Comparison of ENCODE assay signal across 2 cellular contexts in the genomic region with DNA sequence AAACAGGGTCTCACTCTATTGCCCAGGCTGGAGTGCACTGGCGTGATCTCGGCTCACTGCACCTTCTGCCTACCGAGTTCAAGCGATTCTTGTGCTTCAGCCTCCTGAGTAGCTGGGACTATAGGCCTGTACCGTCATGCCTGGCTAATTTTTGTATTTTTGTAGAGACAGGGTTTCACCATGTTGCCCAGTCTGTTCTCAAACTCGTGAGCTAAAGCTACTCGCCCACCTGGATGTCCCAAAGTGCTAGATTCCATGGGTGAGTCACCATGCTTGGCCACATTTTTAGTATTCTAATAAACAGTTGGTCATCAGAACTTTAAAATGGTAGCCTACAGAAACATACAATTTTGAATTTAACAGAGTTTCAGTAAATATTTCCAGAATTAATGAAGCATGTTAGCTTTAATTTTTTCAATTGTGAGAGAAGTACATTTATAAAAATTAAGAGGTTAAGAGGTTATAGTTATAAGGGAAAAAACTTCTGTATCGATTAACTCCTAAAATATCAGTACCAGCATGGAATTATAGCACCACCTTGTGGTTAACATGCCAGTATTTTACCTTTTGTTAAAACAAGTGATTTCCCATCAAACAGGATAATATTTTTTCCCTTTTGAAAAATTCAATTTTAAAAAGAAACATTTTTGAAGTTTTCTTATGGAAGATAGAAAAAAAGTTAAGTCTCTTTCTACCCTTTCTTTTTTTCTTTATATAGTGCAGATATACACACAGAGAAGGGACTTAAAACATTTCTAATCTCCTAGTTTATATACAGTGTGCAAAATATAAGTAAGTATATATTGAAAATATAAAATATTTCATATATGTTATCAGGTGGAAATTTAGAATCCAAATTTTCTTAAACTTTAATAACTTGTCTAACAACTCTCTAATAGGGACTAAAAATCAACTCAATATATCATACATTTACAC.
A peak's percentile ranks its signal among the peaks of the same experiment; 100 is the strongest.
TF ChIP-seq lines count a peak whose summit lies in the region.

No MANE protein-coding gene starts in this region.

TF ChIP-seq in GM12878, 131 proteins besides CTCF, POLR2A, EP300 and RAD21 (continues in another document):
- TF ChIP-seq ZNF622 (IDR thresholded peaks at IDR 0.05) = no peak
- TF ChIP-seq, protein P1, sequence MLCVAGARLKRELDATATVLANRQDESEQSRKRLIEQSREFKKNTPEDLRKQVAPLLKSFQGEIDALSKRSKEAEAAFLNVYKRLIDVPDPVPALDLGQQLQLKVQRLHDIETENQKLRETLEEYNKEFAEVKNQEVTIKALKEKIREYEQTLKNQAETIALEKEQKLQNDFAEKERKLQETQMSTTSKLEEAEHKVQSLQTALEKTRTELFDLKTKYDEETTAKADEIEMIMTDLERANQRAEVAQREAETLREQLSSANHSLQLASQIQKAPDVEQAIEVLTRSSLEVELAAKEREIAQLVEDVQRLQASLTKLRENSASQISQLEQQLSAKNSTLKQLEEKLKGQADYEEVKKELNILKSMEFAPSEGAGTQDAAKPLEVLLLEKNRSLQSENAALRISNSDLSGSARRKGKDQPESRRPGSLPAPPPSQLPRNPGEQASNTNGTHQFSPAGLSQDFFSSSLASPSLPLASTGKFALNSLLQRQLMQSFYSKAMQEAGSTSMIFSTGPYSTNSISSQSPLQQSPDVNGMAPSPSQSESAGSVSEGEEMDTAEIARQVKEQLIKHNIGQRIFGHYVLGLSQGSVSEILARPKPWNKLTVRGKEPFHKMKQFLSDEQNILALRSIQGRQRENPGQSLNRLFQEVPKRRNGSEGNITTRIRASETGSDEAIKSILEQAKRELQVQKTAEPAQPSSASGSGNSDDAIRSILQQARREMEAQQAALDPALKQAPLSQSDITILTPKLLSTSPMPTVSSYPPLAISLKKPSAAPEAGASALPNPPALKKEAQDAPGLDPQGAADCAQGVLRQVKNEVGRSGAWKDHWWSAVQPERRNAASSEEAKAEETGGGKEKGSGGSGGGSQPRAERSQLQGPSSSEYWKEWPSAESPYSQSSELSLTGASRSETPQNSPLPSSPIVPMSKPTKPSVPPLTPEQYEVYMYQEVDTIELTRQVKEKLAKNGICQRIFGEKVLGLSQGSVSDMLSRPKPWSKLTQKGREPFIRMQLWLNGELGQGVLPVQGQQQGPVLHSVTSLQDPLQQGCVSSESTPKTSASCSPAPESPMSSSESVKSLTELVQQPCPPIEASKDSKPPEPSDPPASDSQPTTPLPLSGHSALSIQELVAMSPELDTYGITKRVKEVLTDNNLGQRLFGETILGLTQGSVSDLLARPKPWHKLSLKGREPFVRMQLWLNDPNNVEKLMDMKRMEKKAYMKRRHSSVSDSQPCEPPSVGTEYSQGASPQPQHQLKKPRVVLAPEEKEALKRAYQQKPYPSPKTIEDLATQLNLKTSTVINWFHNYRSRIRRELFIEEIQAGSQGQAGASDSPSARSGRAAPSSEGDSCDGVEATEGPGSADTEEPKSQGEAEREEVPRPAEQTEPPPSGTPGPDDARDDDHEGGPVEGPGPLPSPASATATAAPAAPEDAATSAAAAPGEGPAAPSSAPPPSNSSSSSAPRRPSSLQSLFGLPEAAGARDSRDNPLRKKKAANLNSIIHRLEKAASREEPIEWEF (IDR thresholded peaks at IDR 0.05; ENCODE audit: insufficient replicate concordance, low read depth, low read length) = peak; percentile 63
- TF ChIP-seq RUNX3 (IDR thresholded peaks at IDR 0.05; ENCODE audit: low read length) = peak; percentile 12; the same call in 1 of the 2 replicates
- no peak for TF ChIP-seq MYB (IDR thresholded peaks at IDR 0.05; ENCODE audit: borderline replicate concordance, low read depth, low read length)
- peak; percentile 54; the same call in 1 of the 2 replicates for TF ChIP-seq PAX5 (IDR thresholded peaks at IDR 0.05; ENCODE audit: borderline replicate concordance, low read depth, low read length)
- TF ChIP-seq, protein P2, sequence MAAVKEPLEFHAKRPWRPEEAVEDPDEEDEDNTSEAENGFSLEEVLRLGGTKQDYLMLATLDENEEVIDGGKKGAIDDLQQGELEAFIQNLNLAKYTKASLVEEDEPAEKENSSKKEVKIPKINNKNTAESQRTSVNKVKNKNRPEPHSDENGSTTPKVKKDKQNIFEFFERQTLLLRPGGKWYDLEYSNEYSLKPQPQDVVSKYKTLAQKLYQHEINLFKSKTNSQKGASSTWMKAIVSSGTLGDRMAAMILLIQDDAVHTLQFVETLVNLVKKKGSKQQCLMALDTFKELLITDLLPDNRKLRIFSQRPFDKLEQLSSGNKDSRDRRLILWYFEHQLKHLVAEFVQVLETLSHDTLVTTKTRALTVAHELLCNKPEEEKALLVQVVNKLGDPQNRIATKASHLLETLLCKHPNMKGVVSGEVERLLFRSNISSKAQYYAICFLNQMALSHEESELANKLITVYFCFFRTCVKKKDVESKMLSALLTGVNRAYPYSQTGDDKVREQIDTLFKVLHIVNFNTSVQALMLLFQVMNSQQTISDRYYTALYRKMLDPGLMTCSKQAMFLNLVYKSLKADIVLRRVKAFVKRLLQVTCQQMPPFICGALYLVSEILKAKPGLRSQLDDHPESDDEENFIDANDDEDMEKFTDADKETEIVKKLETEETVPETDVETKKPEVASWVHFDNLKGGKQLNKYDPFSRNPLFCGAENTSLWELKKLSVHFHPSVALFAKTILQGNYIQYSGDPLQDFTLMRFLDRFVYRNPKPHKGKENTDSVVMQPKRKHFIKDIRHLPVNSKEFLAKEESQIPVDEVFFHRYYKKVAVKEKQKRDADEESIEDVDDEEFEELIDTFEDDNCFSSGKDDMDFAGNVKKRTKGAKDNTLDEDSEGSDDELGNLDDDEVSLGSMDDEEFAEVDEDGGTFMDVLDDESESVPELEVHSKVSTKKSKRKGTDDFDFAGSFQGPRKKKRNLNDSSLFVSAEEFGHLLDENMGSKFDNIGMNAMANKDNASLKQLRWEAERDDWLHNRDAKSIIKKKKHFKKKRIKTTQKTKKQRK (IDR thresholded peaks at IDR 0.05; ENCODE audit: low read depth, low read length) = no peak
- peak; percentile 61; the same call in 1 of the 2 replicates for TF ChIP-seq SMC3 (IDR thresholded peaks at IDR 0.05; ENCODE audit: borderline replicate concordance, low read length)
- no peak for TF ChIP-seq RBBP5 (conservative IDR thresholded peaks at IDR 0.05)
- no peak for TF ChIP-seq SMAD5 (IDR thresholded peaks at IDR 0.05; ENCODE audit: low read depth)
- TF ChIP-seq CHD2 (IDR thresholded peaks at IDR 0.05; ENCODE audit: borderline replicate concordance, low read depth, low read length) = no peak
- no peak for TF ChIP-seq ZNF217 (IDR thresholded peaks at IDR 0.05)
- TF ChIP-seq, protein P3, sequence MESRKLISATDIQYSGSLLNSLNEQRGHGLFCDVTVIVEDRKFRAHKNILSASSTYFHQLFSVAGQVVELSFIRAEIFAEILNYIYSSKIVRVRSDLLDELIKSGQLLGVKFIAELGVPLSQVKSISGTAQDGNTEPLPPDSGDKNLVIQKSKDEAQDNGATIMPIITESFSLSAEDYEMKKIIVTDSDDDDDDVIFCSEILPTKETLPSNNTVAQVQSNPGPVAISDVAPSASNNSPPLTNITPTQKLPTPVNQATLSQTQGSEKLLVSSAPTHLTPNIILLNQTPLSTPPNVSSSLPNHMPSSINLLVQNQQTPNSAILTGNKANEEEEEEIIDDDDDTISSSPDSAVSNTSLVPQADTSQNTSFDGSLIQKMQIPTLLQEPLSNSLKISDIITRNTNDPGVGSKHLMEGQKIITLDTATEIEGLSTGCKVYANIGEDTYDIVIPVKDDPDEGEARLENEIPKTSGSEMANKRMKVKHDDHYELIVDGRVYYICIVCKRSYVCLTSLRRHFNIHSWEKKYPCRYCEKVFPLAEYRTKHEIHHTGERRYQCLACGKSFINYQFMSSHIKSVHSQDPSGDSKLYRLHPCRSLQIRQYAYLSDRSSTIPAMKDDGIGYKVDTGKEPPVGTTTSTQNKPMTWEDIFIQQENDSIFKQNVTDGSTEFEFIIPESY (IDR thresholded peaks at IDR 0.05) = no peak

TF ChIP-seq in GM12891, 5 proteins besides CTCF, POLR2A, EP300 and RAD21:
- no peak for TF ChIP-seq POLR2AphosphoS5 (IDR thresholded peaks at IDR 0.05; ENCODE audit: low read depth, low read length)
- no peak for TF ChIP-seq PAX5 (IDR thresholded peaks at IDR 0.05; ENCODE audit: insufficient read depth, low read length, severe bottlenecking)
- no peak for TF ChIP-seq POU2F2 (IDR thresholded peaks at IDR 0.05; ENCODE audit: low read depth, low read length)
- TF ChIP-seq SPI1 (IDR thresholded peaks at IDR 0.05; ENCODE audit: low read depth, low read length) = no peak
- no peak for TF ChIP-seq TAF1 (IDR thresholded peaks at IDR 0.05; ENCODE audit: low read depth, low read length)
